In the genomic region with DNA sequence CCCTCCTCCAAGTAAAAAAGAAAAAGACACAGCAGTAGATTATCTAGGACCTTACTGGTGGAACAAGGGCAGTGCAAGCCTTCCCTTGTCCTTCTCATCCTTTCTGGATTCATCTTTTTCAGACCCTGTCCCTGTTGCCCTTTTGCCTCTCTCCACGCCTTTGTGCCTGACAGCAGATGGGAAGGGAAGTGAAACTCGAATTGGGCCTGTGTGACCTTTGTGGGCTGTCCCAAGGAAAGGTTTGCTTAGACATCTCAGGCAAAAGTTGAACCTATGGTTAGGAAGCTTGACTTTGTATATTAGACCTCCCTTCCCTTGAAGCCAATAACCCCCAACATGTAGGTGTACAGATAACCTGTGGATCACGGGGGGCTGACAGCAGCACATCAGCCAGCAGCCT, we compare ENCODE assay signal across 19 cellular contexts.
DNase-seq lines count a peak whose midpoint lies in the region; ATAC-seq, FAIRE-seq and TF ChIP-seq lines count a peak whose summit lies in the region.
"Had no signal": no experiment of that assay in that cellular context is flagged by ENCODE, and none has a peak within 500 bp of the region (broad histone marks: within the 10 kb centered on the region; RNA-seq: fewer than 3 reads in every experiment).

No MANE protein-coding gene starts in this region.

- intact Hi-C loops in kidney (cut with DNase I), result no loop called here

- H3F3A ChIP-seq in Loucy (ENCODE audit: low read depth), result no peaks in the 10 kb centered on the region

- peak overlapping the region; percentile 23 for H3K9ac ChIP-seq in Loucy (ENCODE audit: low read depth, low read length, poor library complexity, severe bottlenecking)
- H3K9ac ChIP-seq in kidney (ENCODE audit: low read length in 2 of 2), result no peak overlapping the region

- no peaks in the 10 kb centered on the region for H3K9me3 ChIP-seq in Loucy (ENCODE audit: insufficient read depth, low read depth, low read length)
- H3K9me3 ChIP-seq in ectodermal cell (ENCODE audit: control insufficient read depth, low read length), result no peaks in the 10 kb centered on the region
- H3K9me3 ChIP-seq in SJCRH30 (replicated peaks), result no peaks in the 10 kb centered on the region
- H3K9me3 ChIP-seq in kidney (ENCODE audit: control insufficient read depth in 1 of 2, low read length in 2 of 2), result no peaks in the 10 kb centered on the region
- H3K9me3 ChIP-seq in BE2C, result no peaks in the 10 kb centered on the region
- H3K9me3 ChIP-seq: gastrocnemius medialis, right atrium auricular region, stomach had no signal

- peak; percentile 26 for ATAC-seq in GM21576 (IDR thresholded peaks at IDR 0.05; ENCODE audit: unreplicated experiment)
- ATAC-seq: gastrocnemius medialis had no signal

- H3K36me3 ChIP-seq in Loucy (ENCODE audit: insufficient read depth, low read length) (no peaks in the 10 kb centered on the region), ectodermal cell (ENCODE audit: control insufficient read depth, insufficient read depth, low read length) (no peaks in the 10 kb centered on the region), SJCRH30 (no peaks in the 10 kb centered on the region), kidney (ENCODE audit: control insufficient read depth in 1 of 2, insufficient read depth in 2 of 2, low read length in 2 of 2) (no peaks in the 10 kb centered on the region), BE2C (no peaks in the 10 kb centered on the region)
- H3K36me3 ChIP-seq: gastrocnemius medialis, right atrium auricular region, stomach had no signal

- H2AFZ ChIP-seq in Loucy (ENCODE audit: low read length), result no peak overlapping the region

- TF ChIP-seq CTCF in GM12864 (IDR thresholded peaks at IDR 0.05; ENCODE audit: low read depth, low read length, missing control alignments) (no peak), Loucy (conservative IDR thresholded peaks at IDR 0.05; ENCODE audit: low read length) (no peak), kidney (IDR thresholded peaks at IDR 0.05; ENCODE audit: borderline replicate concordance, extremely low read depth, insufficient read depth) (no peak), BE2C (IDR thresholded peaks at IDR 0.05; ENCODE audit: low read depth, low read length) (no peak)

- H3K27me3 ChIP-seq in Loucy (ENCODE audit: insufficient read depth, low read length, poor library complexity, severe bottlenecking), result no peaks in the 10 kb centered on the region
- no peaks in the 10 kb centered on the region for H3K27me3 ChIP-seq in ectodermal cell (ENCODE audit: control insufficient read depth, insufficient read depth, low read length, poor library complexity, severe bottlenecking)
- no peaks in the 10 kb centered on the region for H3K27me3 ChIP-seq in SJCRH30
- no peaks in the 10 kb centered on the region for H3K27me3 ChIP-seq in BE2C
- H3K27me3 ChIP-seq: gastrocnemius medialis, right atrium auricular region, stomach had no signal

- DNase-seq in GM12864 (ENCODE audit: low read depth) (peak; percentile 55), dermis blood vessel endothelial cell (no peak), SJCRH30 (no peak), kidney (no peak), BE2C (no peak)
- DNase-seq: activated CD4-positive, alpha-beta T cell treated with anti-CD3 and anti-CD28 coated beads for 1 hour; activated T-cell treated with anti-CD3 and anti-CD28 coated beads, Interleukin-2, amount 50 U/mL, for 48 hours; gastrocnemius medialis; islet precursor cell; NCI-H1092 treated with DMSO at 0.1 percent for 48 hours; NCI-H446 treated with DMSO at 0.1 percent for 48 hours; stimulated activated CD4-positive, alpha-beta T cell treated with anti-CD3 and anti-CD28 coated beads, Interleukin-4, amount 100 ng/mL, for 24 hours; stomach had no signal

- H3K27ac ChIP-seq in ectodermal cell (ENCODE audit: insufficient read depth, low read depth, low read length, poor library complexity, severe bottlenecking) (peak overlapping the region; percentile 16), SJCRH30 (no peak overlapping the region), kidney (ENCODE audit: low read depth in 2 of 2, low read length in 2 of 2) (no peak overlapping the region)
- H3K27ac ChIP-seq: C4-2B, gastrocnemius medialis, right atrium auricular region, stomach had no signal

- H3K4me3 ChIP-seq in GM12864 (ENCODE audit: low read depth, low read length), result no peak overlapping the region
- H3K4me3 ChIP-seq in Loucy (ENCODE audit: low read length, poor library complexity, severe bottlenecking), result no peak overlapping the region
- no peak overlapping the region for H3K4me3 ChIP-seq in ectodermal cell (ENCODE audit: insufficient read depth, low read depth, low read length)
- no peak overlapping the region for H3K4me3 ChIP-seq in SJCRH30
- no peak overlapping the region for H3K4me3 ChIP-seq in kidney (ENCODE audit: low read length in 2 of 2)
- H3K4me3 ChIP-seq in BE2C (ENCODE audit: low read depth, low read length), result no peak overlapping the region
- H3K4me3 ChIP-seq: gastrocnemius medialis, right atrium auricular region, stomach had no signal

- FAIRE-seq in kidney (lab: Jason Lieb, UNC), result no peak
- FAIRE-seq: astrocyte had no signal

- H4K20me1 ChIP-seq in Loucy (ENCODE audit: insufficient read depth, low read length, poor library complexity, severe bottlenecking), result no peaks in the 10 kb centered on the region

- H3K4me2 ChIP-seq in Loucy (ENCODE audit: low read depth, low read length, poor library complexity, severe bottlenecking), result no peak overlapping the region

- H3K4me1 ChIP-seq in Loucy (ENCODE audit: insufficient read depth, low read length, poor library complexity, severe bottlenecking) (peaks cover 62% of the 10 kb centered on the region), ectodermal cell (ENCODE audit: control insufficient read depth, insufficient read depth, low read length) (peaks cover 23% of the 10 kb centered on the region), SJCRH30 (no peaks in the 10 kb centered on the region), kidney (ENCODE audit: control insufficient read depth in 1 of 2, insufficient read depth in 1 of 2, low read depth in 1 of 2, low read length in 2 of 2) (peaks cover 0 to 4% of the 10 kb centered on the region in 2 donors), BE2C (peaks cover 34% of the 10 kb centered on the region)

- H3K9me2 ChIP-seq in Loucy (replicated peaks; ENCODE audit: low read depth, low read length), result no peaks in the 10 kb centered on the region

- peaks cover 72% of the 10 kb centered on the region for H3K79me2 ChIP-seq in Loucy (ENCODE audit: insufficient read depth, low read length)

- 82 to 86% methylated on average over 3 of the region's 3 CpGs for WGBS in ectodermal cell, 2 experiments
